32 cellular contexts compared by ENCODE assay signal in genomic region chr11:131815631-131816030, GRCh38.
A peak's percentile ranks its signal among the peaks of the same experiment; 100 is the strongest.
DNase-seq lines count a peak whose midpoint lies in the region; ATAC-seq and TF ChIP-seq lines count a peak whose summit lies in the region.
"Had no signal": no experiment of that assay in that cellular context is flagged by ENCODE, and none has a peak within 500 bp of the region (broad histone marks: within the 10 kb centered on the region; RNA-seq: fewer than 3 reads in every experiment).

No MANE protein-coding gene starts in this region.

- no peaks in the 10 kb centered on the region for H3K79me2 ChIP-seq in mesendoderm (ENCODE audit: control insufficient read depth, insufficient read depth, low read length)

- H3K4me1 Mint-ChIP-seq in natural killer cell = no peaks in the 10 kb centered on the region

- H3K4me3 ChIP-seq in A673 (ENCODE audit: low read depth, low read length, poor library complexity, severe bottlenecking) = no peak overlapping the region
- H3K4me3 ChIP-seq in esophagus muscularis mucosa = no peak overlapping the region
- no peak overlapping the region for H3K4me3 ChIP-seq in mesendoderm (ENCODE audit: low read length)
- H3K4me3 ChIP-seq: heart left ventricle, pancreas, SJCRH30, upper lobe of right lung had no signal

- intact Hi-C loops in A673 (cut with micrococcal nuclease; ENCODE audit: unreplicated experiment) = no loop called here
- intact Hi-C loops in esophagus muscularis mucosa (cut with DNase I) = no loop called here
- intact Hi-C loops in natural killer cell (cut with micrococcal nuclease) = no loop called here

- no peak overlapping the region for H3K56ac ChIP-seq in mesendoderm (ENCODE audit: low read length)

- H3K9me3 ChIP-seq in A673 (ENCODE audit: low read depth, low read length, poor library complexity, severe bottlenecking) = no peaks in the 10 kb centered on the region
- no peaks in the 10 kb centered on the region for H3K9me3 ChIP-seq in esophagus muscularis mucosa
- H3K9me3 ChIP-seq: heart left ventricle, pancreas, SJCRH30, upper lobe of right lung had no signal

- CTCF ChIA-PET in A673 (lab: Charles Lee) = no interaction called here

- no peak overlapping the region for H3K4me2 ChIP-seq in mesendoderm (ENCODE audit: low read length)

- no peak overlapping the region for H2BK5ac ChIP-seq in mesendoderm (ENCODE audit: low read length)

- peaks cover 46% of the 10 kb centered on the region for H3K4me1 ChIP-seq in A673 (ENCODE audit: insufficient read depth, low read length, poor library complexity, severe bottlenecking)
- peaks cover 0 to 2% (median under 1%) of the 10 kb centered on the region in 4 donors for H3K4me1 ChIP-seq in esophagus muscularis mucosa
- H3K4me1 ChIP-seq in mesendoderm (ENCODE audit: control insufficient read depth, low read depth, low read length) = no peaks in the 10 kb centered on the region
- H3K4me1 ChIP-seq: heart left ventricle, pancreas, SJCRH30, upper lobe of right lung had no signal

- no peak overlapping the region for H3K4me3 Mint-ChIP-seq in natural killer cell
- H3K4me3 Mint-ChIP-seq: activated naive CD8-positive, alpha-beta T cell; nephron had no signal

- no peak for TF ChIP-seq CTCF in A673 (conservative IDR thresholded peaks at IDR 0.05; ENCODE audit: low read depth, low read length)
- no peak for TF ChIP-seq CTCF in esophagus muscularis mucosa (IDR thresholded peaks at IDR 0.05)
- no peak for TF ChIP-seq CTCF in natural killer cell (IDR thresholded peaks at IDR 0.05)

- no TSS peak for BruUV-seq in A673 (replicated peaks; lab: Mats Ljungman, UMichigan)

- no peak overlapping the region for H3K27ac Mint-ChIP-seq in natural killer cell
- H3K27ac Mint-ChIP-seq: activated naive CD8-positive, alpha-beta T cell; nephron had no signal

- H3K9me3 Mint-ChIP-seq in natural killer cell = peaks cover 2 to 4% of the 10 kb centered on the region in 2 donors

- no peak for ATAC-seq in natural killer cell
- ATAC-seq: esophagus mucosa, heart left ventricle, left cardiac atrium, pancreas, right cardiac atrium had no signal

- no peak overlapping the region for H3K4ac ChIP-seq in mesendoderm (ENCODE audit: low read depth, low read length)

- H3K36me3 Mint-ChIP-seq in natural killer cell = no peaks in the 10 kb centered on the region
- H3K36me3 Mint-ChIP-seq: activated naive CD8-positive, alpha-beta T cell had no signal

- peak; percentile 70 for DNase-seq in A673 (ENCODE audit: low spot score)
- peak; percentile 94 for DNase-seq in NCI-H82 (lab: John Stamatoyannopoulos, UW)
- peak; percentile 81 for DNase-seq in esophagus muscularis mucosa (ENCODE audit: extremely low spot score)
- peak; percentile 62 for DNase-seq in mesendoderm
- no peak for DNase-seq in natural killer cell
- no peak for DNase-seq in activated T-cell treated with anti-CD3 and anti-CD28 coated beads, Interleukin-2, amount 50 U/mL, for 1 hour
- DNase-seq in SIG-M5 treated with dmso at 0.1 percent for 504 hours (lab: John Stamatoyannopoulos, UW; ENCODE audit: unreplicated experiment) = no peak
- DNase-seq in GM19238 (ENCODE audit: insufficient read length, low spot score) = no peak
- DNase-seq: 8988T; activated CD4-positive, alpha-beta T cell treated with anti-CD3 and anti-CD28 coated beads for 48 hours; activated effector memory CD4-positive, alpha-beta T cell treated with anti-CD3 and anti-CD28 coated beads, Interleukin-2, amount 50 U/mL, for 16 hours; anterior cingulate cortex; cortex of kidney; foreskin melanocyte; heart left ventricle; KBM-7; left cardiac atrium; NCI-H1105 treated with DMSO at 0.1 percent for 48 hours; NCI-H2029 treated with DMSO at 0.1 percent for 48 hours; NCI-H2227 treated with DMSO at 0.1 percent for 48 hours; NCI-H748 treated with DMSO at 0.1 percent for 48 hours; pancreas; right cardiac atrium; stimulated activated CD4-positive, alpha-beta T cell treated with anti-CD3 and anti-CD28 coated beads, Interleukin-1b, Interleukin-23, amount 100 ng/mL, for 48 hours; stimulated activated naive CD4-positive, alpha-beta T cell treated with Interleukin-2 at 50 U/mL for 16 hours; SW 1271; upper lobe of right lung had no signal

- H3K27ac ChIP-seq in A673 (ENCODE audit: low read depth, low read length, poor library complexity, severe bottlenecking) (peak overlapping the region; percentile 63), esophagus muscularis mucosa (replicated peaks in 1 of 4) (no peak overlapping the region), mesendoderm (ENCODE audit: low read depth, low read length) (no peak overlapping the region)
- H3K27ac ChIP-seq: C4-2B, heart left ventricle, pancreas, SJCRH30, upper lobe of right lung had no signal

- H3K27me3 ChIP-seq in A673 (replicated peaks; ENCODE audit: insufficient read depth, low read depth, low read length, poor library complexity) (peaks cover 4% of the 10 kb centered on the region), esophagus muscularis mucosa (peaks cover 0 to 41% (median 0%) of the 10 kb centered on the region in 4 donors), mesendoderm (ENCODE audit: insufficient read depth, low read length, poor library complexity) (no peaks in the 10 kb centered on the region)
- H3K27me3 ChIP-seq: pancreas, SJCRH30, upper lobe of right lung had no signal

- H3K18ac ChIP-seq in mesendoderm (ENCODE audit: low read length) = no peak overlapping the region

- no peak for TF ChIP-seq EP300 in esophagus muscularis mucosa (IDR thresholded peaks at IDR 0.05)

- H3K9ac ChIP-seq in mesendoderm (ENCODE audit: low read length) = no peak overlapping the region

- no peak overlapping the region for H4K5ac ChIP-seq in mesendoderm (ENCODE audit: low read length)

- POLR2A ChIA-PET in A673 (lab: Charles Lee; ENCODE audit: low non-redundant PET) = no interaction called here

- WGBS in esophagus muscularis mucosa = 30% methylated on average over 11 of the region's 11 CpGs
- no CpG with 5 or more reads among the region's 11 CpGs for WGBS in mesendoderm (ENCODE audit: extremely low coverage, insufficient coverage, low lambda C conversion rate)

- no peak overlapping the region for H2AK5ac ChIP-seq in mesendoderm (ENCODE audit: low read length)

- no peak overlapping the region for H4K8ac ChIP-seq in mesendoderm (ENCODE audit: low read depth, low read length)

- H3K23ac ChIP-seq in mesendoderm (ENCODE audit: low read length) = no peak overlapping the region

- no peaks in the 10 kb centered on the region for H3K79me1 ChIP-seq in mesendoderm (ENCODE audit: low read length)

- no peak for TF ChIP-seq POLR2A in esophagus muscularis mucosa (IDR thresholded peaks at IDR 0.05; ENCODE audit: low read depth)

- no peaks in the 10 kb centered on the region for H3K36me3 ChIP-seq in A673 (ENCODE audit: insufficient read depth, low read length, poor library complexity, severe bottlenecking)
- H3K36me3 ChIP-seq in esophagus muscularis mucosa = no peaks in the 10 kb centered on the region
- no peaks in the 10 kb centered on the region for H3K36me3 ChIP-seq in mesendoderm (ENCODE audit: control insufficient read depth, insufficient read depth, low read length)
- H3K36me3 ChIP-seq: heart left ventricle, pancreas, SJCRH30, upper lobe of right lung had no signal

- H3K27me3 Mint-ChIP-seq in natural killer cell (ENCODE audit: low read depth in 2 of 2) = no peaks in the 10 kb centered on the region
- H3K27me3 Mint-ChIP-seq: activated naive CD8-positive, alpha-beta T cell had no signal

- no peak overlapping the region for H2BK120ac ChIP-seq in mesendoderm (ENCODE audit: low read depth, low read length)

- H2BK15ac ChIP-seq in mesendoderm (replicated peaks; ENCODE audit: low read depth) = no peak overlapping the region

Comparison
In these comparisons a context has a peak if more than half of its experiments do, and no peak if none do; other contexts are left out.
1. DNase-seq: peak in A673 (single experiment), NCI-H82 (single experiment), esophagus muscularis mucosa (single experiment) and mesendoderm (single experiment); none in natural killer cell (single experiment), activated T-cell treated with anti-CD3 and anti-CD28 coated beads, Interleukin-2, amount 50 U/mL, for 1 hour (single experiment), SIG-M5 treated with dmso at 0.1 percent for 504 hours (single experiment) and GM19238 (single experiment).